Comparison of ENCODE assay signal across 18 cellular contexts in genomic region chr16:4059969-4060368, GRCh38. TPM values are rescaled to one million over a fixed set of nuclear protein-coding genes. Genes with fewer than 3 reads are reported as not detected.
DNase-seq lines count a peak whose midpoint lies in the region; ATAC-seq, FAIRE-seq and TF ChIP-seq lines count a peak whose summit lies in the region.
"Had no signal": no experiment of that assay in that cellular context is flagged by ENCODE, and none has a peak within 500 bp of the region (broad histone marks: within the 10 kb centered on the region; RNA-seq: fewer than 3 reads in every experiment).

No MANE protein-coding gene starts in this region.

- intact Hi-C loops in activated CD8-positive, alpha-beta T cell treated with anti-CD3 and anti-CD28 coated beads for 36 hours (cut with micrococcal nuclease) = no loop called here
- intact Hi-C loops in kidney (cut with DNase I) (no loop called here), ascending aorta (cut with DNase I) (no loop called here)

- H3K9ac ChIP-seq in kidney (ENCODE audit: low read length in 2 of 2) (no peak overlapping the region), mesendoderm (ENCODE audit: low read length) (no peak overlapping the region)
- H3K9ac ChIP-seq: KMS-11 had no signal

- H3K79me1 ChIP-seq in mesendoderm (ENCODE audit: low read length) = no peaks in the 10 kb centered on the region

- H3K4me2 ChIP-seq in mesendoderm (ENCODE audit: low read length) = no peak overlapping the region
- H3K4me2 ChIP-seq: KMS-11 had no signal

- peaks cover 24% of the 10 kb centered on the region for H3K4me1 Mint-ChIP-seq in activated T-cell treated with anti-CD3 and anti-CD28 coated beads, Interleukin-2, amount 50 U/mL, for 24 hours (ENCODE audit: low read depth)
- peaks cover 15% of the 10 kb centered on the region for H3K4me1 Mint-ChIP-seq in activated CD8-positive, alpha-beta T cell treated with anti-CD3 and anti-CD28 coated beads for 36 hours (ENCODE audit: low read depth)
- peaks cover under 1 to 2% of the 10 kb centered on the region in 2 donors for H3K4me1 Mint-ChIP-seq in stimulated activated naive B cell treated with anti-CD40 and anti-IgM and Interleukin-4, amounts not matched to agents 10 μg/mL and 1 μg/mL and 100 μg/mL, for 72 hours

- POLR2A ChIA-PET in activated CD8-positive, alpha-beta T cell treated with anti-CD3 and anti-CD28 coated beads for 36 hours (lab: Charles Lee) = no interaction called here

- H3K36me3 ChIP-seq in kidney (ENCODE audit: control insufficient read depth in 1 of 2, insufficient read depth in 2 of 2, low read length in 2 of 2) (no peaks in the 10 kb centered on the region), mesendoderm (ENCODE audit: control insufficient read depth, insufficient read depth, low read length) (no peaks in the 10 kb centered on the region), ascending aorta (no peaks in the 10 kb centered on the region)

- H3K4me1 ChIP-seq in kidney (ENCODE audit: control insufficient read depth in 1 of 2, insufficient read depth in 1 of 2, low read depth in 1 of 2, low read length in 2 of 2) = no peaks in the 10 kb centered on the region
- H3K4me1 ChIP-seq in mesendoderm (ENCODE audit: control insufficient read depth, low read depth, low read length) = no peaks in the 10 kb centered on the region
- H3K4me1 ChIP-seq in ascending aorta = peaks cover 0 to under 1% of the 10 kb centered on the region in 2 donors

- no peak overlapping the region for H3K23ac ChIP-seq in mesendoderm (ENCODE audit: low read length)

- H2BK15ac ChIP-seq in mesendoderm (replicated peaks; ENCODE audit: low read depth) = no peak overlapping the region

- no peak for DNase-seq in activated T-cell treated with anti-CD3 and anti-CD28 coated beads, Interleukin-2, amount 50 U/mL, for 24 hours
- no peak for DNase-seq in activated T-cell treated with anti-CD3 and anti-CD28 coated beads for 4 hours
- peak; percentile 12 for DNase-seq in activated CD8-positive, alpha-beta T cell treated with anti-CD3 and anti-CD28 coated beads for 36 hours
- DNase-seq in kidney = no peak
- no peak for DNase-seq in stimulated activated naive B cell treated with anti-CD40 and anti-IgM and Interleukin-4, amounts not matched to agents 10 μg/mL and 1 μg/mL and 100 μg/mL, for 72 hours
- DNase-seq in mesendoderm = no peak
- no peak for DNase-seq in ascending aorta (ENCODE audit: low spot score in 2 of 2)
- DNase-seq: ACHN; activated B cell treated with CpG ODN at 0.5 μM for 24 hours; activated T-cell treated with anti-CD3 and anti-CD28 coated beads, Interleukin-2, amount 50 U/mL, for 1 hour; aorta; GDM1; kidney glomerular epithelial cell; NCI-H1436; PC-3 had no signal

- H2BK120ac ChIP-seq in mesendoderm (ENCODE audit: low read depth, low read length) = no peak overlapping the region

- H3K27ac Mint-ChIP-seq in activated T-cell treated with anti-CD3 and anti-CD28 coated beads, Interleukin-2, amount 50 U/mL, for 24 hours = peak overlapping the region; percentile 80
- peak overlapping the region; percentile 11 for H3K27ac Mint-ChIP-seq in activated CD8-positive, alpha-beta T cell treated with anti-CD3 and anti-CD28 coated beads for 36 hours
- H3K27ac Mint-ChIP-seq in stimulated activated naive B cell treated with anti-CD40 and anti-IgM and Interleukin-4, amounts not matched to agents 10 μg/mL and 1 μg/mL and 100 μg/mL, for 72 hours = peak overlapping the region; percentile 44
- H3K27ac Mint-ChIP-seq: activated B cell treated with CpG ODN at 0.5 μM for 24 hours had no signal

- H3K9me3 ChIP-seq in kidney (ENCODE audit: control insufficient read depth in 1 of 2, low read length in 2 of 2) (no peaks in the 10 kb centered on the region), ascending aorta (peaks cover 0 to 38% of the 10 kb centered on the region in 2 donors)

- ATAC-seq in activated CD8-positive, alpha-beta T cell treated with anti-CD3 and anti-CD28 coated beads for 36 hours = peak; percentile 49
- no peak for ATAC-seq in stimulated activated naive B cell treated with anti-CD40 and anti-IgM and Interleukin-4, amounts not matched to agents 10 μg/mL and 1 μg/mL and 100 μg/mL, for 72 hours (replicated peaks)
- ATAC-seq in GM18502 (IDR thresholded peaks at IDR 0.05; ENCODE audit: poor library complexity, unreplicated experiment) = no peak
- ATAC-seq: PC-3 had no signal

- no peak overlapping the region for H3K18ac ChIP-seq in mesendoderm (ENCODE audit: low read length)

- H2AK5ac ChIP-seq in mesendoderm (ENCODE audit: low read length) = no peak overlapping the region

- no peak overlapping the region for H3K4ac ChIP-seq in mesendoderm (ENCODE audit: low read depth, low read length)

- H3K36me3 Mint-ChIP-seq in activated T-cell treated with anti-CD3 and anti-CD28 coated beads, Interleukin-2, amount 50 U/mL, for 24 hours (ENCODE audit: low read depth) = peaks cover 30% of the 10 kb centered on the region
- peaks cover 34% of the 10 kb centered on the region for H3K36me3 Mint-ChIP-seq in activated CD8-positive, alpha-beta T cell treated with anti-CD3 and anti-CD28 coated beads for 36 hours (ENCODE audit: low read depth)
- H3K36me3 Mint-ChIP-seq in stimulated activated naive B cell treated with anti-CD40 and anti-IgM and Interleukin-4, amounts not matched to agents 10 μg/mL and 1 μg/mL and 100 μg/mL, for 72 hours = peaks cover 6 to 29% of the 10 kb centered on the region in 2 donors

- FAIRE-seq in kidney (lab: Jason Lieb, UNC) = no peak
- FAIRE-seq: colon had no signal

- no peak for TF ChIP-seq CTCF in activated CD8-positive, alpha-beta T cell treated with anti-CD3 and anti-CD28 coated beads for 36 hours (IDR thresholded peaks at IDR 0.05)
- TF ChIP-seq CTCF in kidney (IDR thresholded peaks at IDR 0.05; ENCODE audit: borderline replicate concordance, extremely low read depth, insufficient read depth) = no peak
- no peak for TF ChIP-seq CTCF in ascending aorta (IDR thresholded peaks at IDR 0.05)

- no peaks in the 10 kb centered on the region for H3K27me3 Mint-ChIP-seq in activated T-cell treated with anti-CD3 and anti-CD28 coated beads, Interleukin-2, amount 50 U/mL, for 24 hours
- no peaks in the 10 kb centered on the region for H3K27me3 Mint-ChIP-seq in activated CD8-positive, alpha-beta T cell treated with anti-CD3 and anti-CD28 coated beads for 36 hours
- H3K27me3 Mint-ChIP-seq in stimulated activated naive B cell treated with anti-CD40 and anti-IgM and Interleukin-4, amounts not matched to agents 10 μg/mL and 1 μg/mL and 100 μg/mL, for 72 hours = no peaks in the 10 kb centered on the region
- H3K27me3 Mint-ChIP-seq: activated B cell treated with CpG ODN at 0.5 μM for 24 hours had no signal

- H4K8ac ChIP-seq in mesendoderm (ENCODE audit: low read depth, low read length) = no peak overlapping the region

- H3K56ac ChIP-seq in mesendoderm (ENCODE audit: low read length) = no peak overlapping the region

- H2BK5ac ChIP-seq in mesendoderm (ENCODE audit: low read length) = no peak overlapping the region

- H3K27me3 ChIP-seq in mesendoderm (ENCODE audit: insufficient read depth, low read length, poor library complexity) = no peaks in the 10 kb centered on the region
- no peaks in the 10 kb centered on the region for H3K27me3 ChIP-seq in ascending aorta

- no CpG with 5 or more reads among the region's 6 CpGs for WGBS in mesendoderm (ENCODE audit: extremely low coverage, insufficient coverage, low lambda C conversion rate)

- H3K9me3 Mint-ChIP-seq in activated T-cell treated with anti-CD3 and anti-CD28 coated beads, Interleukin-2, amount 50 U/mL, for 24 hours = peaks cover 31% of the 10 kb centered on the region
- H3K9me3 Mint-ChIP-seq in activated CD8-positive, alpha-beta T cell treated with anti-CD3 and anti-CD28 coated beads for 36 hours = peaks cover 28% of the 10 kb centered on the region
- peaks cover 16 to 22% of the 10 kb centered on the region in 2 donors for H3K9me3 Mint-ChIP-seq in stimulated activated naive B cell treated with anti-CD40 and anti-IgM and Interleukin-4, amounts not matched to agents 10 μg/mL and 1 μg/mL and 100 μg/mL, for 72 hours

- no peak overlapping the region for H4K5ac ChIP-seq in mesendoderm (ENCODE audit: low read length)

- H3K4me3 ChIP-seq in kidney (ENCODE audit: low read length in 2 of 2) (no peak overlapping the region), mesendoderm (ENCODE audit: low read length) (no peak overlapping the region), ascending aorta (no peak overlapping the region)

- no peaks in the 10 kb centered on the region for H3K79me2 ChIP-seq in mesendoderm (ENCODE audit: control insufficient read depth, insufficient read depth, low read length)

- H3K27ac ChIP-seq in kidney (ENCODE audit: low read depth in 2 of 2, low read length in 2 of 2) = peak overlapping the region; percentile 13 to 29
- H3K27ac ChIP-seq in mesendoderm (ENCODE audit: low read depth, low read length) = no peak overlapping the region
- no peak overlapping the region for H3K27ac ChIP-seq in ascending aorta
- H3K27ac ChIP-seq: KMS-11 had no signal

- H3K4me3 Mint-ChIP-seq in activated T-cell treated with anti-CD3 and anti-CD28 coated beads, Interleukin-2, amount 50 U/mL, for 24 hours = no peak overlapping the region
- H3K4me3 Mint-ChIP-seq in activated CD8-positive, alpha-beta T cell treated with anti-CD3 and anti-CD28 coated beads for 36 hours = no peak overlapping the region
- H3K4me3 Mint-ChIP-seq in stimulated activated naive B cell treated with anti-CD40 and anti-IgM and Interleukin-4, amounts not matched to agents 10 μg/mL and 1 μg/mL and 100 μg/mL, for 72 hours = no peak overlapping the region
- H3K4me3 Mint-ChIP-seq: activated B cell treated with CpG ODN at 0.5 μM for 24 hours had no signal

- CTCF ChIA-PET in activated CD8-positive, alpha-beta T cell treated with anti-CD3 and anti-CD28 coated beads for 36 hours (lab: Charles Lee) = interaction anchor here (0.9 kb wide), 1 partner anchor 77 kb away, joined by 3 read pairs; no protein-coding TSS in a partner anchor

RNA-seq across cellular contexts. Expression of gene ADCY9, which starts 56.3 kb away (rescaled TPM):
- 1 to 10 TPM; 4.1 to 4.8 TPM for total RNA-seq in activated CD8-positive, alpha-beta T cell treated with anti-CD3 and anti-CD28 coated beads for 36 hours
- total RNA-seq in kidney (23.7 TPM), ascending aorta (49.7 TPM)
- 6.8 TPM for polyA plus RNA-seq in kidney (ENCODE audit: insufficient read depth, low read depth, low replicate concordance)
- 2.8 TPM for polyA plus RNA-seq in mesendoderm (2013, experiment 1 of 2)
- 2.9 TPM for polyA plus RNA-seq in mesendoderm (2013, experiment 2 of 2)

Comparison
In these comparisons a context has a peak if more than half of its experiments do, and no peak if none do; other contexts are left out.
1. H3K27ac Mint-ChIP-seq: peak in every context shown above with its lines; median percentile 80 in activated T-cell treated with anti-CD3 and anti-CD28 coated beads, Interleukin-2, amount 50 U/mL, for 24 hours; 44 in stimulated activated naive B cell treated with anti-CD40 and anti-IgM and Interleukin-4, amounts not matched to agents 10 μg/mL and 1 μg/mL and 100 μg/mL, for 72 hours; 11 in activated CD8-positive, alpha-beta T cell treated with anti-CD3 and anti-CD28 coated beads for 36 hours.
2. H3K27ac ChIP-seq: peak in kidney (2 of 2); none in mesendoderm (single experiment) and ascending aorta (0 of 2).